26 cellular contexts compared by ENCODE assay signal in the genomic region with DNA sequence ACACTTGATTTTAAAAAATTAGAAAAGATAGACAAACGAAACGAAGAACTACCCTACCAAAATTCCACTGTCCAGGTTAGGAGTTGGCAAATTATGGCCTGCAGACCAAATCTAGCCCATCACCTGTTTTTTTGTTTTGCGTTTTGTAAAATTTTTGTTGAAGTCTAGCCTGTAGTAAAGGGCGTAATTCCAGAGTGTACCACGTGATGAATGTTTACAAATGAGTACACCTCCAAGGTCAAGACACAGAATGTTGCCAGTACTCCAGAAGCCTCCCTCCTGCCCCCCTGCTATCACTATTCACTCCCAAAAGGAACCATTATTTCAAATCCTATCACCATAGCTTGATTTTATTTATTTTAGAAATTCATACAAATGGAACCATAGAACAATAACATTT.
"Had no signal": no experiment of that assay in that cellular context is flagged by ENCODE, and none has a peak within 500 bp of the region (broad histone marks: within the 10 kb centered on the region; RNA-seq: fewer than 3 reads in every experiment).

No MANE protein-coding gene starts in this region.

- H3K4me1 ChIP-seq: uterus had no signal

- H3K79me2 ChIP-seq: parathyroid adenoma had no signal

- DNase-seq: natural killer cell; occipital lobe; ovary; posterior cingulate gyrus; psoas muscle; right cardiac atrium; right lobe of liver; sigmoid colon; small intestine; stimulated activated CD4-positive, alpha-beta T cell treated with anti-CD3 and anti-CD28 coated beads, Interleukin-15, amount 100 ng/mL, for 24 hours; stimulated activated CD4-positive, alpha-beta T cell treated with anti-CD3 and anti-CD28 coated beads, Interleukin-2, amount 100 ng/mL, for 24 hours; stimulated activated CD4-positive, alpha-beta T cell treated with anti-CD3 and anti-CD28 coated beads, Interleukin-2, amount 100 ng/mL, for 48 hours; stimulated activated CD4-positive, alpha-beta T cell treated with anti-CD3 and anti-CD28 coated beads, Interleukin-4, amount 100 ng/mL, for 24 hours; stimulated activated naive B cell treated with anti-CD40 and anti-IgM and Interleukin-4, amounts not matched to agents 10 μg/mL and 1 μg/mL and 100 μg/mL, for 72 hours; stimulated activated naive CD8-positive, alpha-beta T cell treated with anti-CD3 and anti-CD28 coated beads, Interleukin-15, amount 100 ng/mL, for 72 hours; stimulated activated naive CD8-positive, alpha-beta T cell treated with anti-CD3 and anti-CD28 coated beads, Interleukin-15, Interleukin-2, amounts not matched to agents 100 U/mL and 50 U/mL, for 24 hours; substantia nigra; testis; tibial artery; transverse colon; upper lobe of right lung; uterus had no signal

- H2AFZ ChIP-seq: neural progenitor cell, parathyroid adenoma had no signal

- H3K4me2 ChIP-seq: neural progenitor cell had no signal

- H3K27ac ChIP-seq: neural progenitor cell, ovary, parathyroid adenoma, psoas muscle, right lobe of liver, suprapubic skin, testis, tibial artery, transverse colon, upper lobe of right lung, uterus had no signal

- FAIRE-seq: small intestine had no signal

- H3K4me3 ChIP-seq: neural progenitor cell, ovary, psoas muscle, right lobe of liver, sigmoid colon, suprapubic skin, testis, tibial artery, transverse colon, upper lobe of right lung, uterus had no signal

- H3K9ac ChIP-seq: neural progenitor cell, parathyroid adenoma had no signal

- ATAC-seq: natural killer cell; psoas muscle; right cardiac atrium; right lobe of liver; stimulated activated effector memory CD8-positive, alpha-beta T cell treated with anti-CD3 and anti-CD28 coated beads, Interleukin-12 subunit alpha, Interleukin-12 subunit beta, amount 100 ng/mL, for 72 hours; stimulated activated naive B cell treated with anti-CD40 and anti-IgM and Interleukin-4, amounts not matched to agents 10 μg/mL and 1 μg/mL and 100 μg/mL, for 72 hours; stimulated activated naive CD8-positive, alpha-beta T cell treated with anti-CD3 and anti-CD28 coated beads, Interleukin-15, amount 100 ng/mL, for 72 hours; stimulated activated naive CD8-positive, alpha-beta T cell treated with anti-CD3 and anti-CD28 coated beads, Interleukin-15, Interleukin-2, amounts not matched to agents 100 U/mL and 50 U/mL, for 24 hours; upper lobe of right lung had no signal

- H3K36me3 ChIP-seq: neural progenitor cell, ovary, uterus had no signal

- H3K27me3 ChIP-seq: neural progenitor cell, ovary, right lobe of liver, sigmoid colon, suprapubic skin, testis, tibial artery, transverse colon, upper lobe of right lung, uterus had no signal

- H3K9me3 ChIP-seq: ovary, psoas muscle, right lobe of liver, sigmoid colon, suprapubic skin, testis, tibial artery, transverse colon, upper lobe of right lung, uterus had no signal
